ENCODE assay signal across 13 cellular contexts in genomic region chr12:122067548-122067947, GRCh38. TPM values are rescaled to one million over a fixed set of nuclear protein-coding genes. Genes with fewer than 3 reads are reported as not detected.
DNase-seq lines count a peak whose midpoint lies in the region; ATAC-seq, FAIRE-seq and TF ChIP-seq lines count a peak whose summit lies in the region.
"Had no signal": no experiment of that assay in that cellular context is flagged by ENCODE, and none has a peak within 500 bp of the region (broad histone marks: within the 10 kb centered on the region; RNA-seq: fewer than 3 reads in every experiment).

No MANE protein-coding gene starts in this region.

- no peak overlapping the region for H3K4me3 Mint-ChIP-seq in WTC11
- H3K4me3 Mint-ChIP-seq: type B pancreatic cell had no signal

- CTCF ChIA-PET in WTC11 (lab: Charles Lee), result interaction anchor here (1.1 to 1.7 kb wide), 2 partner anchors 36 to 56 kb away, joined by 3 read pairs; no protein-coding TSS in a partner anchor

- no peak for ATAC-seq in WTC11
- no peak for ATAC-seq in HG02610 (IDR thresholded peaks at IDR 0.05; ENCODE audit: unreplicated experiment)
- no peak for ATAC-seq in HG03439 (IDR thresholded peaks at IDR 0.05; ENCODE audit: unreplicated experiment)

- H3K27ac ChIP-seq in left ventricle myocardium inferior (replicated peaks) (peak overlapping the region; percentile 16), mucosa of rectum (ENCODE audit: low read depth in 2 of 2, low read length in 2 of 2) (peak overlapping the region in 1 of 2 donors; percentile 63)
- H3K27ac ChIP-seq: right atrium auricular region, SJCRH30 had no signal

- peaks cover 19% of the 10 kb centered on the region for H3K36me3 Mint-ChIP-seq in WTC11

- POLR2A ChIA-PET in WTC11 (lab: Charles Lee), result no interaction called here

- H3K4me1 Mint-ChIP-seq in WTC11, result peaks cover 36% of the 10 kb centered on the region

- intact Hi-C loops in left ventricle myocardium inferior (cut with micrococcal nuclease), result no loop called here
- intact Hi-C loops in cardiac septum (cut with DNase I), result no loop called here

- no peak for FAIRE-seq in GM19239 (lab: Jason Lieb, UNC)

- H3K4me3 ChIP-seq in left ventricle myocardium inferior (no peak overlapping the region), mucosa of rectum (ENCODE audit: low read length in 2 of 2) (no peak overlapping the region)
- H3K4me3 ChIP-seq: right atrium auricular region, SJCRH30 had no signal

- no peaks in the 10 kb centered on the region for H3K36me3 ChIP-seq in left ventricle myocardium inferior
- no peaks in the 10 kb centered on the region for H3K36me3 ChIP-seq in mucosa of rectum (ENCODE audit: control insufficient read depth in 2 of 2, insufficient read depth in 2 of 2, low read length in 2 of 2)
- H3K36me3 ChIP-seq: BE2C, right atrium auricular region, SJCRH30 had no signal

- peak overlapping the region; percentile 45; the same call in 1 of the 2 replicates for H3K27ac Mint-ChIP-seq in WTC11
- H3K27ac Mint-ChIP-seq: type B pancreatic cell had no signal

- TF ChIP-seq CTCF in left ventricle myocardium inferior (IDR thresholded peaks at IDR 0.05; ENCODE audit: borderline replicate concordance) (no peak), WTC11 (IDR thresholded peaks at IDR 0.05) (no peak)

- H3K27me3 ChIP-seq in left ventricle myocardium inferior (ENCODE audit: low read depth) (no peaks in the 10 kb centered on the region), mucosa of rectum (ENCODE audit: control insufficient read depth in 2 of 2, insufficient read depth in 2 of 2, low read length in 2 of 2) (no peaks in the 10 kb centered on the region)
- H3K27me3 ChIP-seq: BE2C, right atrium auricular region, SJCRH30 had no signal

- H3K4me1 ChIP-seq in left ventricle myocardium inferior (peaks cover 54% of the 10 kb centered on the region), mucosa of rectum (ENCODE audit: control insufficient read depth in 2 of 2, insufficient read depth in 2 of 2, low read length in 2 of 2) (peaks cover 30 to 34% of the 10 kb centered on the region in 2 donors)

- H3K9me3 ChIP-seq in left ventricle myocardium inferior (replicated peaks) (no peaks in the 10 kb centered on the region), mucosa of rectum (ENCODE audit: control insufficient read depth in 2 of 2, low read length in 2 of 2) (no peaks in the 10 kb centered on the region)
- H3K9me3 ChIP-seq: BE2C, right atrium auricular region, SJCRH30 had no signal

- H3K9me3 Mint-ChIP-seq in WTC11, result no peaks in the 10 kb centered on the region
- H3K9me3 Mint-ChIP-seq: type B pancreatic cell had no signal

- no peak for DNase-seq in left ventricle myocardium inferior
- DNase-seq in cardiac septum (ENCODE audit: low spot score), result no peak
- no peak for DNase-seq in WTC11 (ENCODE audit: low spot score)
- no peak for DNase-seq in NCI-H526 treated with DMSO at 0.1 percent for 48 hours (lab: John Stamatoyannopoulos, UW)
- DNase-seq in GM19239 (ENCODE audit: insufficient read length, low spot score), result no peak
- DNase-seq: BE2C, NCI-H510A treated with DMSO at 0.1 percent for 48 hours had no signal

- H3K9ac ChIP-seq in mucosa of rectum (ENCODE audit: low read depth in 1 of 2, low read length in 2 of 2), result peak overlapping the region; percentile 10 to 41

- H3K27me3 Mint-ChIP-seq in WTC11 (ENCODE audit: low read depth), result no peaks in the 10 kb centered on the region
- H3K27me3 Mint-ChIP-seq: type B pancreatic cell had no signal

TF ChIP-seq in WTC11, 78 proteins besides CTCF, POLR2A, EP300 and RAD21:
- TF ChIP-seq NFE2L1 (CRISPR knock-in tag; IDR thresholded peaks at IDR 0.05), result no peak
- TF ChIP-seq ZMAT4 (CRISPR knock-in tag; IDR thresholded peaks at IDR 0.05), result no peak
- no peak for TF ChIP-seq NFYB (CRISPR knock-in tag; conservative IDR thresholded peaks at IDR 0.05; ENCODE audit: low read depth)
- TF ChIP-seq ZNF138 (CRISPR knock-in tag; conservative IDR thresholded peaks at IDR 0.05), result no peak
- TF ChIP-seq ZNF396 (CRISPR knock-in tag; IDR thresholded peaks at IDR 0.05; ENCODE audit: borderline replicate concordance), result no peak
- no peak for TF ChIP-seq SOX15 (CRISPR knock-in tag; IDR thresholded peaks at IDR 0.05)

RNA-seq across cellular contexts. Expression of gene MLXIP, which starts 11.0 kb away (rescaled TPM):
- 16.7 TPM for total RNA-seq in left ventricle myocardium inferior
- 24.7 TPM for total RNA-seq in cardiac septum
- total RNA-seq in WTC11 (2021), result 40.5 to 49.4 TPM (median 44.4 TPM) in 3 replicates

RNA-seq across cellular contexts. Expression of gene BCL7A, which starts 45.9 kb away (rescaled TPM):
- total RNA-seq in left ventricle myocardium inferior, result 11.2 TPM
- 18.2 TPM for total RNA-seq in cardiac septum
- 14.6 to 19.7 TPM (median 15.8 TPM) in 3 replicates for total RNA-seq in WTC11 (2021)
